In genomic region chr16:28597692-28598261, GRCh38 we compare ENCODE assay signal across 1 cellular context.
TF ChIP-seq lines count a peak whose summit lies in the region.

No MANE protein-coding gene starts in this region.

TF ChIP-seq in HepG2, 621 proteins besides CTCF, POLR2A, EP300 and RAD21 (continued from another document):
- TF ChIP-seq RFX3 (CRISPR knock-in tag; IDR thresholded peaks at IDR 0.05) (no peak), WIZ (CRISPR knock-in tag; IDR thresholded peaks at IDR 0.05) (no peak), BORCS8-MEF2B (CRISPR knock-in tag; IDR thresholded peaks at IDR 0.05) (no peak), HCFC1 (IDR thresholded peaks at IDR 0.05; ENCODE audit: low read depth, low read length) (no peak), GABPA (IDR thresholded peaks at IDR 0.05; ENCODE audit: low read depth, low read length) (no peak), GABPA (CRISPR knock-in tag; IDR thresholded peaks at IDR 0.05; ENCODE audit: low read depth) (peak; percentile 60; the same call in 1 of the 2 replicates), ZNF34 (CRISPR knock-in tag; IDR thresholded peaks at IDR 0.05; ENCODE audit: borderline replicate concordance) (no peak), NFIB (CRISPR knock-in tag; IDR thresholded peaks at IDR 0.05; ENCODE audit: borderline replicate concordance) (no peak), HMG20A (CRISPR knock-in tag; IDR thresholded peaks at IDR 0.05; ENCODE audit: borderline replicate concordance) (peak; percentile 47; the same call in 1 of the 2 replicates), ZNF691 (CRISPR knock-in tag; IDR thresholded peaks at IDR 0.05; ENCODE audit: borderline replicate concordance, low read depth) (no peak), HNRNPLL (IDR thresholded peaks at IDR 0.05; ENCODE audit: low read depth, low read length, poor library complexity, severe bottlenecking) (no peak), PHF21A (CRISPR knock-in tag; IDR thresholded peaks at IDR 0.05) (no peak), ZFP90 (CRISPR knock-in tag; IDR thresholded peaks at IDR 0.05; ENCODE audit: borderline replicate concordance) (no peak), ZNF724P (CRISPR knock-in tag; IDR thresholded peaks at IDR 0.05; ENCODE audit: borderline replicate concordance) (no peak), PRPF4 (IDR thresholded peaks at IDR 0.05; ENCODE audit: low read depth, low read length, poor library complexity, severe bottlenecking) (no peak), JDP2 (CRISPR knock-in tag; IDR thresholded peaks at IDR 0.05; ENCODE audit: borderline replicate concordance) (no peak), JARID2 (CRISPR knock-in tag; IDR thresholded peaks at IDR 0.05; ENCODE audit: insufficient replicate concordance) (no peak), GLI4 (CRISPR knock-in tag; IDR thresholded peaks at IDR 0.05; ENCODE audit: borderline replicate concordance) (no peak), CEBPG (CRISPR knock-in tag; IDR thresholded peaks at IDR 0.05) (peak; percentile 6; the same call in 1 of the 2 replicates), SCMH1 (CRISPR knock-in tag; IDR thresholded peaks at IDR 0.05; ENCODE audit: borderline replicate concordance) (no peak), ZSCAN21 (CRISPR knock-in tag; IDR thresholded peaks at IDR 0.05; ENCODE audit: borderline replicate concordance) (no peak), ZFP41 (CRISPR knock-in tag; IDR thresholded peaks at IDR 0.05; ENCODE audit: borderline replicate concordance) (no peak), AGO1 (IDR thresholded peaks at IDR 0.05; ENCODE audit: low read depth, low read length, poor library complexity, severe bottlenecking) (no peak), ZNF644 (CRISPR knock-in tag; IDR thresholded peaks at IDR 0.05; ENCODE audit: low read depth) (peak; percentile 64; the same call in 1 of the 2 replicates), FOSL2 (CRISPR knock-in tag; IDR thresholded peaks at IDR 0.05) (no peak), ZNF337 (CRISPR knock-in tag; IDR thresholded peaks at IDR 0.05; ENCODE audit: borderline replicate concordance, low read depth) (no peak), JUN (CRISPR knock-in tag; IDR thresholded peaks at IDR 0.05) (no peak), RXRB (CRISPR knock-in tag; IDR thresholded peaks at IDR 0.05; ENCODE audit: borderline replicate concordance) (no peak; the same call in 1 of the 2 replicates), PBX3 (CRISPR knock-in tag; IDR thresholded peaks at IDR 0.05; ENCODE audit: borderline replicate concordance) (no peak), ZUFSP (CRISPR knock-in tag; IDR thresholded peaks at IDR 0.05; ENCODE audit: borderline replicate concordance) (no peak), ZNF501 (CRISPR knock-in tag; IDR thresholded peaks at IDR 0.05) (no peak), DDIT3 (CRISPR knock-in tag; IDR thresholded peaks at IDR 0.05) (no peak)
- TF ChIP-seq, protein P1, sequence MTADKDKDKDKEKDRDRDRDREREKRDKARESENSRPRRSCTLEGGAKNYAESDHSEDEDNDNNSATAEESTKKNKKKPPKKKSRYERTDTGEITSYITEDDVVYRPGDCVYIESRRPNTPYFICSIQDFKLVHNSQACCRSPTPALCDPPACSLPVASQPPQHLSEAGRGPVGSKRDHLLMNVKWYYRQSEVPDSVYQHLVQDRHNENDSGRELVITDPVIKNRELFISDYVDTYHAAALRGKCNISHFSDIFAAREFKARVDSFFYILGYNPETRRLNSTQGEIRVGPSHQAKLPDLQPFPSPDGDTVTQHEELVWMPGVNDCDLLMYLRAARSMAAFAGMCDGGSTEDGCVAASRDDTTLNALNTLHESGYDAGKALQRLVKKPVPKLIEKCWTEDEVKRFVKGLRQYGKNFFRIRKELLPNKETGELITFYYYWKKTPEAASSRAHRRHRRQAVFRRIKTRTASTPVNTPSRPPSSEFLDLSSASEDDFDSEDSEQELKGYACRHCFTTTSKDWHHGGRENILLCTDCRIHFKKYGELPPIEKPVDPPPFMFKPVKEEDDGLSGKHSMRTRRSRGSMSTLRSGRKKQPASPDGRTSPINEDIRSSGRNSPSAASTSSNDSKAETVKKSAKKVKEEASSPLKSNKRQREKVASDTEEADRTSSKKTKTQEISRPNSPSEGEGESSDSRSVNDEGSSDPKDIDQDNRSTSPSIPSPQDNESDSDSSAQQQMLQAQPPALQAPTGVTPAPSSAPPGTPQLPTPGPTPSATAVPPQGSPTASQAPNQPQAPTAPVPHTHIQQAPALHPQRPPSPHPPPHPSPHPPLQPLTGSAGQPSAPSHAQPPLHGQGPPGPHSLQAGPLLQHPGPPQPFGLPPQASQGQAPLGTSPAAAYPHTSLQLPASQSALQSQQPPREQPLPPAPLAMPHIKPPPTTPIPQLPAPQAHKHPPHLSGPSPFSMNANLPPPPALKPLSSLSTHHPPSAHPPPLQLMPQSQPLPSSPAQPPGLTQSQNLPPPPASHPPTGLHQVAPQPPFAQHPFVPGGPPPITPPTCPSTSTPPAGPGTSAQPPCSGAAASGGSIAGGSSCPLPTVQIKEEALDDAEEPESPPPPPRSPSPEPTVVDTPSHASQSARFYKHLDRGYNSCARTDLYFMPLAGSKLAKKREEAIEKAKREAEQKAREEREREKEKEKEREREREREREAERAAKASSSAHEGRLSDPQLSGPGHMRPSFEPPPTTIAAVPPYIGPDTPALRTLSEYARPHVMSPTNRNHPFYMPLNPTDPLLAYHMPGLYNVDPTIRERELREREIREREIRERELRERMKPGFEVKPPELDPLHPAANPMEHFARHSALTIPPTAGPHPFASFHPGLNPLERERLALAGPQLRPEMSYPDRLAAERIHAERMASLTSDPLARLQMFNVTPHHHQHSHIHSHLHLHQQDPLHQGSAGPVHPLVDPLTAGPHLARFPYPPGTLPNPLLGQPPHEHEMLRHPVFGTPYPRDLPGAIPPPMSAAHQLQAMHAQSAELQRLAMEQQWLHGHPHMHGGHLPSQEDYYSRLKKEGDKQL (CRISPR knock-in tag; IDR thresholded peaks at IDR 0.05; ENCODE audit: low read depth), result no peak
- TF ChIP-seq, protein P2, sequence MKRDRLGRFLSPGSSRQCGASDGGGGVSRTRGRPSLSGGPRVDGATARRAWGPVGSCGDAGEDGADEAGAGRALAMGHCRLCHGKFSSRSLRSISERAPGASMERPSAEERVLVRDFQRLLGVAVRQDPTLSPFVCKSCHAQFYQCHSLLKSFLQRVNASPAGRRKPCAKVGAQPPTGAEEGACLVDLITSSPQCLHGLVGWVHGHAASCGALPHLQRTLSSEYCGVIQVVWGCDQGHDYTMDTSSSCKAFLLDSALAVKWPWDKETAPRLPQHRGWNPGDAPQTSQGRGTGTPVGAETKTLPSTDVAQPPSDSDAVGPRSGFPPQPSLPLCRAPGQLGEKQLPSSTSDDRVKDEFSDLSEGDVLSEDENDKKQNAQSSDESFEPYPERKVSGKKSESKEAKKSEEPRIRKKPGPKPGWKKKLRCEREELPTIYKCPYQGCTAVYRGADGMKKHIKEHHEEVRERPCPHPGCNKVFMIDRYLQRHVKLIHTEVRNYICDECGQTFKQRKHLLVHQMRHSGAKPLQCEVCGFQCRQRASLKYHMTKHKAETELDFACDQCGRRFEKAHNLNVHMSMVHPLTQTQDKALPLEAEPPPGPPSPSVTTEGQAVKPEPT (CRISPR knock-in tag; IDR thresholded peaks at IDR 0.05; ENCODE audit: low read depth), result no peak
- TF ChIP-seq, protein P3, sequence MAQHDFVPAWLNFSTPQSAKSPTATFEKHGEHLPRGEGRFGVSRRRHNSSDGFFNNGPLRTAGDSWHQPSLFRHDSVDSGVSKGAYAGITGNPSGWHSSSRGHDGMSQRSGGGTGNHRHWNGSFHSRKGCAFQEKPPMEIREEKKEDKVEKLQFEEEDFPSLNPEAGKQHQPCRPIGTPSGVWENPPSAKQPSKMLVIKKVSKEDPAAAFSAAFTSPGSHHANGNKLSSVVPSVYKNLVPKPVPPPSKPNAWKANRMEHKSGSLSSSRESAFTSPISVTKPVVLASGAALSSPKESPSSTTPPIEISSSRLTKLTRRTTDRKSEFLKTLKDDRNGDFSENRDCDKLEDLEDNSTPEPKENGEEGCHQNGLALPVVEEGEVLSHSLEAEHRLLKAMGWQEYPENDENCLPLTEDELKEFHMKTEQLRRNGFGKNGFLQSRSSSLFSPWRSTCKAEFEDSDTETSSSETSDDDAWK (CRISPR knock-in tag; IDR thresholded peaks at IDR 0.05), result no peak
- TF ChIP-seq, protein P4, sequence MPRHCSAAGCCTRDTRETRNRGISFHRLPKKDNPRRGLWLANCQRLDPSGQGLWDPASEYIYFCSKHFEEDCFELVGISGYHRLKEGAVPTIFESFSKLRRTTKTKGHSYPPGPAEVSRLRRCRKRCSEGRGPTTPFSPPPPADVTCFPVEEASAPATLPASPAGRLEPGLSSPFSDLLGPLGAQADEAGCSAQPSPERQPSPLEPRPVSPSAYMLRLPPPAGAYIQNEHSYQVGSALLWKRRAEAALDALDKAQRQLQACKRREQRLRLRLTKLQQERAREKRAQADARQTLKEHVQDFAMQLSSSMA (CRISPR knock-in tag; IDR thresholded peaks at IDR 0.05), result no peak
- TF ChIP-seq, protein P5, sequence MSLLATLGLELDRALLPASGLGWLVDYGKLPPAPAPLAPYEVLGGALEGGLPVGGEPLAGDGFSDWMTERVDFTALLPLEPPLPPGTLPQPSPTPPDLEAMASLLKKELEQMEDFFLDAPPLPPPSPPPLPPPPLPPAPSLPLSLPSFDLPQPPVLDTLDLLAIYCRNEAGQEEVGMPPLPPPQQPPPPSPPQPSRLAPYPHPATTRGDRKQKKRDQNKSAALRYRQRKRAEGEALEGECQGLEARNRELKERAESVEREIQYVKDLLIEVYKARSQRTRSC (CRISPR knock-in tag; IDR thresholded peaks at IDR 0.05; ENCODE audit: low read depth), result no peak
- TF ChIP-seq, protein P6, sequence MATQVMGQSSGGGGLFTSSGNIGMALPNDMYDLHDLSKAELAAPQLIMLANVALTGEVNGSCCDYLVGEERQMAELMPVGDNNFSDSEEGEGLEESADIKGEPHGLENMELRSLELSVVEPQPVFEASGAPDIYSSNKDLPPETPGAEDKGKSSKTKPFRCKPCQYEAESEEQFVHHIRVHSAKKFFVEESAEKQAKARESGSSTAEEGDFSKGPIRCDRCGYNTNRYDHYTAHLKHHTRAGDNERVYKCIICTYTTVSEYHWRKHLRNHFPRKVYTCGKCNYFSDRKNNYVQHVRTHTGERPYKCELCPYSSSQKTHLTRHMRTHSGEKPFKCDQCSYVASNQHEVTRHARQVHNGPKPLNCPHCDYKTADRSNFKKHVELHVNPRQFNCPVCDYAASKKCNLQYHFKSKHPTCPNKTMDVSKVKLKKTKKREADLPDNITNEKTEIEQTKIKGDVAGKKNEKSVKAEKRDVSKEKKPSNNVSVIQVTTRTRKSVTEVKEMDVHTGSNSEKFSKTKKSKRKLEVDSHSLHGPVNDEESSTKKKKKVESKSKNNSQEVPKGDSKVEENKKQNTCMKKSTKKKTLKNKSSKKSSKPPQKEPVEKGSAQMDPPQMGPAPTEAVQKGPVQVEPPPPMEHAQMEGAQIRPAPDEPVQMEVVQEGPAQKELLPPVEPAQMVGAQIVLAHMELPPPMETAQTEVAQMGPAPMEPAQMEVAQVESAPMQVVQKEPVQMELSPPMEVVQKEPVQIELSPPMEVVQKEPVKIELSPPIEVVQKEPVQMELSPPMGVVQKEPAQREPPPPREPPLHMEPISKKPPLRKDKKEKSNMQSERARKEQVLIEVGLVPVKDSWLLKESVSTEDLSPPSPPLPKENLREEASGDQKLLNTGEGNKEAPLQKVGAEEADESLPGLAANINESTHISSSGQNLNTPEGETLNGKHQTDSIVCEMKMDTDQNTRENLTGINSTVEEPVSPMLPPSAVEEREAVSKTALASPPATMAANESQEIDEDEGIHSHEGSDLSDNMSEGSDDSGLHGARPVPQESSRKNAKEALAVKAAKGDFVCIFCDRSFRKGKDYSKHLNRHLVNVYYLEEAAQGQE (IDR thresholded peaks at IDR 0.05; ENCODE audit: borderline replicate concordance in 1 of 2, low read depth in 1 of 2, low read length in 2 of 2), result no peak
TF ChIP-seq in HepG2: peak in this region for 105.
